Comparison of ENCODE assay signal across 9 cellular contexts in genomic region chr1:26848947-26849774, GRCh38. TPM values are rescaled to one million over a fixed set of nuclear protein-coding genes. Genes with fewer than 3 reads are reported as not detected.
A peak's percentile ranks its signal among the peaks of the same experiment; 100 is the strongest.
DNase-seq lines count a peak whose midpoint lies in the region; ATAC-seq and TF ChIP-seq lines count a peak whose summit lies in the region.
"Had no signal": no experiment of that assay in that cellular context is flagged by ENCODE, and none has a peak within 500 bp of the region (broad histone marks: within the 10 kb centered on the region; RNA-seq: fewer than 3 reads in every experiment).

No MANE protein-coding gene starts in this region.

- H3K4me1 Mint-ChIP-seq in natural killer cell = peaks cover 0 to 10% of the 10 kb centered on the region in 2 donors

- peaks cover 27% of the 10 kb centered on the region for H3K4me1 ChIP-seq in mucosa of descending colon (ENCODE audit: low read depth)

- no peak overlapping the region for H3K4me3 Mint-ChIP-seq in natural killer cell
- H3K4me3 Mint-ChIP-seq: CD14-positive monocyte had no signal

- H3K27ac Mint-ChIP-seq in natural killer cell = peak overlapping the region in 1 of 2 donors; percentile 24

- intact Hi-C loops in mucosa of descending colon (cut with DNase I, micrococcal nuclease) = loop anchor here in 1 of 2 donors (5.0 kb wide), 1 partner anchor 33 kb away; no protein-coding TSS in a partner anchor
- intact Hi-C loops in natural killer cell (cut with micrococcal nuclease) = no loop called here

- no peaks in the 10 kb centered on the region for H3K27me3 Mint-ChIP-seq in natural killer cell (ENCODE audit: low read depth in 2 of 2)

- H3K9me3 ChIP-seq in mucosa of descending colon = no peaks in the 10 kb centered on the region

- H3K4me3 ChIP-seq in choroid plexus epithelial cell (ENCODE audit: low read depth, low read length) (no peak overlapping the region), mucosa of descending colon (no peak overlapping the region)

- H3K36me3 ChIP-seq in mucosa of descending colon (ENCODE audit: low read depth) = peaks cover 4% of the 10 kb centered on the region

- DNase-seq in 8988T (peak; percentile 53), HT1080 (ENCODE audit: low read depth) (peak; percentile 97), choroid plexus epithelial cell (ENCODE audit: low read depth) (peak; percentile 41), mucosa of descending colon (peak; percentile 93 to 94 (median 93)), natural killer cell (no peak), NCI-H1436 treated with DMSO at 0.1 percent for 48 hours (lab: John Stamatoyannopoulos, UW) (no peak)
- DNase-seq in activated naive CD4-positive, alpha-beta T cell treated with Interleukin-2 at 50 U/mL for 16 hours = no peak
- DNase-seq in stimulated activated CD4-positive, alpha-beta T cell treated with anti-CD3 and anti-CD28 coated beads, Interleukin-4, amount 100 ng/mL, for 4 hours = no peak

- TF ChIP-seq CTCF in choroid plexus epithelial cell (conservative IDR thresholded peaks at IDR 0.05; ENCODE audit: low read depth, low read length) = no peak
- TF ChIP-seq CTCF in mucosa of descending colon (IDR thresholded peaks at IDR 0.05) = no peak
- TF ChIP-seq CTCF in natural killer cell (IDR thresholded peaks at IDR 0.05) = no peak

- H3K9me3 Mint-ChIP-seq in natural killer cell = no peaks in the 10 kb centered on the region
- H3K9me3 Mint-ChIP-seq: CD14-positive monocyte had no signal

- H3K36me3 Mint-ChIP-seq in natural killer cell = no peaks in the 10 kb centered on the region

- peak; percentile 90 for ATAC-seq in mucosa of descending colon
- ATAC-seq in natural killer cell = no peak

RNA-seq across cellular contexts. Expression of gene SFN, which starts 13.8 kb away (rescaled TPM):
- total RNA-seq in HT1080 (2014; rRNA removed; shearing (Covaris generic)) = 5.2 and 7.0 TPM in 2 replicates
- polyA plus RNA-seq in HT1080 (2015; cell fraction: cytosol; rRNA removed) = 2.1 TPM in 2 replicates
- 1.5 and 1.7 TPM in 2 replicates for polyA plus RNA-seq in HT1080 (2015; cell fraction: nucleus; rRNA removed)
- total RNA-seq in mucosa of descending colon (100 to 1,000 TPM; 124 to 282 (median 191) TPM), natural killer cell (1 to 10 TPM in 1 of 3 donors, under 1 TPM in 1, not detected in 1; 0.66 to 1.3 TPM)
- polyA plus RNA-seq: CD14-positive monocyte had no signal

RNA-seq across cellular contexts. Expression of gene ZDHHC18, which starts 22.7 kb away (rescaled TPM):
- 15.9 and 30.4 TPM in 2 replicates for total RNA-seq in HT1080 (2014; rRNA removed; shearing (Covaris generic))
- polyA plus RNA-seq in HT1080 (2015; cell fraction: cytosol; rRNA removed) = 17.1 and 18.8 TPM in 2 replicates
- 22.0 and 24.5 TPM in 2 replicates for polyA plus RNA-seq in HT1080 (2015; cell fraction: nucleus; rRNA removed)
- total RNA-seq in mucosa of descending colon (10 to 100 TPM; 22.8 to 30.5 (median 26.9) TPM), natural killer cell (10 to 100 TPM; 70.0 to 74.6 (median 72.3) TPM)

RNA-seq across cellular contexts. Expression of gene GPN2, which starts 40.9 kb away (rescaled TPM):
- total RNA-seq in HT1080 (2014; rRNA removed; shearing (Covaris generic)) = 17.9 and 33.6 TPM in 2 replicates
- 11.3 and 12.8 TPM in 2 replicates for polyA plus RNA-seq in HT1080 (2015; cell fraction: cytosol; rRNA removed)
- 20.5 and 23.6 TPM in 2 replicates for polyA plus RNA-seq in HT1080 (2015; cell fraction: nucleus; rRNA removed)
- 10 to 100 TPM; 25.4 to 37.2 (median 27.0) TPM for total RNA-seq in mucosa of descending colon
- total RNA-seq in natural killer cell = 10 to 100 TPM; 32.4 to 42.6 (median 37.9) TPM

RNA-seq across cellular contexts. Expression of gene GPATCH3, which starts 51.1 kb away (rescaled TPM):
- 11.2 TPM in 2 replicates for total RNA-seq in HT1080 (2014; rRNA removed; shearing (Covaris generic))
- polyA plus RNA-seq in HT1080 (2015; cell fraction: cytosol; rRNA removed) = 7.6 and 8.5 TPM in 2 replicates
- polyA plus RNA-seq in HT1080 (2015; cell fraction: nucleus; rRNA removed) = 12.2 and 15.1 TPM in 2 replicates
- total RNA-seq in mucosa of descending colon (10 to 100 TPM; 14.0 to 17.5 (median 14.5) TPM), natural killer cell (10 to 100 TPM; 25.5 to 41.3 (median 34.6) TPM)

Comparison
In these comparisons a context has a peak if more than half of its experiments do, and no peak if none do; other contexts are left out.
1. DNase-seq: peak in 8988T (single experiment), HT1080 (single experiment), choroid plexus epithelial cell (single experiment) and mucosa of descending colon (3 of 3); none in natural killer cell (single experiment), NCI-H1436 treated with DMSO at 0.1 percent for 48 hours (single experiment), activated naive CD4-positive, alpha-beta T cell treated with Interleukin-2 at 50 U/mL for 16 hours (single experiment) and stimulated activated CD4-positive, alpha-beta T cell treated with anti-CD3 and anti-CD28 coated beads, Interleukin-4, amount 100 ng/mL, for 4 hours (0 of 2).
2. RNA of gene SFN, which starts 13.8 kb away (total RNA-seq): 124 to 282 TPM in mucosa of descending colon; 5.2 to 7.0 TPM in HT1080 and 0.66 to 1.3 TPM in natural killer cell; every median in the first group is over 10 times any median in the second.